ENCODE assay signal across 1 cellular context in the genomic region with DNA sequence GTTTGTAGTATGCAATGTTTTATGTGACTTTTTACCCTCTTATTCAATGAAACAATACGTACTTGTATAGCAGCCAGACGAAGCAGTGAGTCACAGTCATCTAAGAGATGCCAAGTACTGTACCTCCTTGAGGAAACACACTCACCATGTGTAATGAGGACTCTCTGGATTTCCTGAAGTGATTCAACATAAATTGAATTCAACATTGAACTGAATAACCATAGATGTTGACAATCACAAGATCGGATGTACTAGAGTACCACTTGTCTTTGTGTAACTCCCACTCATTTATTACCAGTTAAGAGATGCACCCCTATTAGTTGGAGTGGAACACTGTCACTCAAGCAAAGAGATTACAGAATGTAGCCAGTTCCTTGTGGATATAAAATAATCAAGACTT.
TF ChIP-seq lines count a peak whose summit lies in the region.

No MANE protein-coding gene starts in this region.

TF ChIP-seq in A549, 52 proteins besides CTCF, POLR2A, EP300 and RAD21 (continued from another document):
- TF ChIP-seq, protein P1, sequence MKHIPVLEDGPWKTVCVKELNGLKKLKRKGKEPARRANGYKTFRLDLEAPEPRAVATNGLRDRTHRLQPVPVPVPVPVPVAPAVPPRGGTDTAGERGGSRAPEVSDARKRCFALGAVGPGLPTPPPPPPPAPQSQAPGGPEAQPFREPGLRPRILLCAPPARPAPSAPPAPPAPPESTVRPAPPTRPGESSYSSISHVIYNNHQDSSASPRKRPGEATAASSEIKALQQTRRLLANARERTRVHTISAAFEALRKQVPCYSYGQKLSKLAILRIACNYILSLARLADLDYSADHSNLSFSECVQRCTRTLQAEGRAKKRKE (CRISPR knock-in tag; IDR thresholded peaks at IDR 0.05; ENCODE audit: low read depth): no peak
- TF ChIP-seq HEYL (CRISPR knock-in tag; IDR thresholded peaks at IDR 0.05) (no peak), FOSL2 (IDR thresholded peaks at IDR 0.05) (peak; percentile 87), FOSL2 (CRISPR knock-in tag; IDR thresholded peaks at IDR 0.05) (peak; percentile 95), POLR2AphosphoS2 (conservative IDR thresholded peaks at IDR 0.05; ENCODE audit: low read length) (no peak), HOXA7 (CRISPR knock-in tag; IDR thresholded peaks at IDR 0.05) (no peak), EHMT2 (IDR thresholded peaks at IDR 0.05; ENCODE audit: low read depth) (no peak), JUNB (IDR thresholded peaks at IDR 0.05) (peak; percentile 95), NPAS2 (CRISPR knock-in tag; IDR thresholded peaks at IDR 0.05; ENCODE audit: borderline replicate concordance) (no peak), SMC3 (IDR thresholded peaks at IDR 0.05) (0 out of 3 replicates have a peak, but pooled peaks have one; percentile 23), PHF8 (IDR thresholded peaks at IDR 0.05; ENCODE audit: borderline replicate concordance, low read depth) (no peak), BHLHE40 (IDR thresholded peaks at IDR 0.05; ENCODE audit: low read depth, low read length) (no peak), ESRRA (IDR thresholded peaks at IDR 0.05; ENCODE audit: borderline replicate concordance, low read length) (no peak), RCOR1 (IDR thresholded peaks at IDR 0.05; ENCODE audit: low read depth, low read length) (no peak), CBX2 (IDR thresholded peaks at IDR 0.05; ENCODE audit: borderline replicate concordance, low read depth) (no peak), MAFK (IDR thresholded peaks at IDR 0.05; ENCODE audit: partially characterized antibody) (peak; percentile 39), EHF (CRISPR knock-in tag; IDR thresholded peaks at IDR 0.05) (no peak), CBX8 (IDR thresholded peaks at IDR 0.05) (no peak), ZNF302 (CRISPR knock-in tag; IDR thresholded peaks at IDR 0.05) (no peak), ZSCAN20 (CRISPR knock-in tag; IDR thresholded peaks at IDR 0.05) (no peak), TFCP2L1 (CRISPR knock-in tag; IDR thresholded peaks at IDR 0.05) (no peak), KDM1A (IDR thresholded peaks at IDR 0.05; ENCODE audit: low read depth) (no peak), RARB (CRISPR knock-in tag; IDR thresholded peaks at IDR 0.05) (no peak)
- TF ChIP-seq, protein P2, sequence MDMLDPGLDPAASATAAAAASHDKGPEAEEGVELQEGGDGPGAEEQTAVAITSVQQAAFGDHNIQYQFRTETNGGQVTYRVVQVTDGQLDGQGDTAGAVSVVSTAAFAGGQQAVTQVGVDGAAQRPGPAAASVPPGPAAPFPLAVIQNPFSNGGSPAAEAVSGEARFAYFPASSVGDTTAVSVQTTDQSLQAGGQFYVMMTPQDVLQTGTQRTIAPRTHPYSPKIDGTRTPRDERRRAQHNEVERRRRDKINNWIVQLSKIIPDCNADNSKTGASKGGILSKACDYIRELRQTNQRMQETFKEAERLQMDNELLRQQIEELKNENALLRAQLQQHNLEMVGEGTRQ (IDR thresholded peaks at IDR 0.05): no peak
- TF ChIP-seq, protein P3, sequence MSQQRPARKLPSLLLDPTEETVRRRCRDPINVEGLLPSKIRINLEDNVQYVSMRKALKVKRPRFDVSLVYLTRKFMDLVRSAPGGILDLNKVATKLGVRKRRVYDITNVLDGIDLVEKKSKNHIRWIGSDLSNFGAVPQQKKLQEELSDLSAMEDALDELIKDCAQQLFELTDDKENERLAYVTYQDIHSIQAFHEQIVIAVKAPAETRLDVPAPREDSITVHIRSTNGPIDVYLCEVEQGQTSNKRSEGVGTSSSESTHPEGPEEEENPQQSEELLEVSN (IDR thresholded peaks at IDR 0.05; ENCODE audit: borderline replicate concordance, low read depth): no peak
